Comparison of ENCODE assay signal across 15 cellular contexts in genomic region chr15:90684281-90684680, GRCh38.
"Had no signal": no experiment of that assay in that cellular context is flagged by ENCODE, and none has a peak within 500 bp of the region (broad histone marks: within the 10 kb centered on the region; RNA-seq: fewer than 3 reads in every experiment).

No MANE protein-coding gene starts in this region.

- H3K27ac ChIP-seq: brain microvascular endothelial cell, neutrophil, skin epidermis, suprapubic skin, WERI-Rb-1 had no signal

- H3K27me3 ChIP-seq: brain microvascular endothelial cell, neutrophil, suprapubic skin had no signal

- ATAC-seq: activated CD4-positive, alpha-beta T cell treated with anti-CD3 and anti-CD28 coated beads for 36 hours had no signal

- H3K36me3 Mint-ChIP-seq: type B pancreatic cell had no signal

- H3K36me3 ChIP-seq: brain microvascular endothelial cell, neutrophil, suprapubic skin, WERI-Rb-1 had no signal

- H3K27ac Mint-ChIP-seq: activated naive CD4-positive, alpha-beta T cell treated with anti-CD3 and anti-CD28 coated beads for 36 hours; endodermal cell; type B pancreatic cell had no signal

- H3K9me3 ChIP-seq: neutrophil, suprapubic skin had no signal

- H3K4me3 Mint-ChIP-seq: activated CD4-positive, alpha-beta T cell treated with anti-CD3 and anti-CD28 coated beads for 36 hours; activated naive CD4-positive, alpha-beta T cell treated with anti-CD3 and anti-CD28 coated beads for 36 hours; endodermal cell; type B pancreatic cell had no signal

- H3K9me3 Mint-ChIP-seq: type B pancreatic cell had no signal

- H3K27me3 Mint-ChIP-seq: type B pancreatic cell had no signal

- H3K4me3 ChIP-seq: skin epidermis, suprapubic skin had no signal

- DNase-seq: activated CD4-positive, alpha-beta T cell treated with anti-CD3 and anti-CD28 coated beads for 36 hours; activated naive CD4-positive, alpha-beta T cell treated with anti-CD3 and anti-CD28 coated beads for 36 hours; activated T-cell treated with anti-CD3 and anti-CD28 coated beads, Interleukin-2, amount 50 U/mL, for 48 hours; brain microvascular endothelial cell; dermis blood vessel endothelial cell; endodermal cell; erythroblast; hippocampal formation; kidney glomerular epithelial cell; SHP77 treated with DMSO at 0.1 percent for 48 hours; WERI-Rb-1 had no signal
